10 cellular contexts compared by ENCODE assay signal in the genomic region with DNA sequence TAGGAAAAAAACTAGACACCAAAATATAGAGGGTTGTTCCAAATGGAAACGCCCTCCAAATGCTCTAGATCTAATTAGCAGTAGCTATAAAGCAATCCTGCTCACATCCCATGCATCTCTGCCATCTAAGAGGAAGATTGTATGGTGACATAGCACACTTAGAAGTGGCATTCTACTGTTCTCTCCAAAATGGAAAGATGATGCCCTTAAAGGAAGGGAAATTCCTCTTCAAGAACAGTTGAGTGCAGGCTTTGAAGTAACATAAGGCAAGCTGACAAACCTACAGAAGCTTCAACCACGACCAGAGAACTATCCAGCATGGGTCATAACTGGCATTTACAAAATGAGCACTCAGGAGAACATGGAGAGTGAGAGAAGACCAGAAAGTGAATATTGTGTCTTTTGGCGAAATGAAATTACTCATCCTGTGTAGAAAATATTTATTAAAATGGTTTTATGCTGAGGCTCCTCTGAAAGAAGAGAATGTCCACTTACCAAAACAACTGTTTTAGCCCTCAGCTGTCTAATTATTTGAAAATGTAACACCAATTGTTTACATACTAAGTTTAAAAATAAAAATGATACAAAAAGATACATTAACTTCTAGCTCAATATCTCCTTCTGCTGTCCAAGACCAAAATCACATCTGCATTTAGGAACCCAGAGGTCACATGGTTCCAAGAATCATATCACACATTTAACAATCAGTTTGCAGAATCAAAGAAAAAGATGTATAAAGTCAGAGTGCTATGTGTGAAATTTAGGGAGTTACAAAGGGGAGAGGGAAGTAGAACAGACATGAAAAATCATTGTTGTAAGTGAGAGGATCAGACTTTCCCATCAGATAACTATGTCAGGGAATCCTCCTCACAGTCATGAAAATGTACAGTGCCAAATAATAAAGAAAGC.
DNase-seq lines count a peak whose midpoint lies in the region; ATAC-seq and TF ChIP-seq lines count a peak whose summit lies in the region.
"Had no signal": no experiment of that assay in that cellular context is flagged by ENCODE, and none has a peak within 500 bp of the region (broad histone marks: within the 10 kb centered on the region; RNA-seq: fewer than 3 reads in every experiment).

No MANE protein-coding gene starts in this region.

- WGBS in psoas muscle, 3 donors: 54 to 65% (median 54%) methylated on average over 3 of the region's 3 CpGs

- TF ChIP-seq CTCF in Panc1 (IDR thresholded peaks at IDR 0.05) (peak; percentile 27; the same call in 1 of the 2 replicates), fibroblast of mammary gland (conservative IDR thresholded peaks at IDR 0.05; ENCODE audit: control insufficient read depth, insufficient read depth, low read depth, low read length) (peak; percentile 65), psoas muscle (IDR thresholded peaks at IDR 0.05) (peak; percentile 7)

- intact Hi-C loops in Panc1 (cut with micrococcal nuclease; ENCODE audit: unreplicated experiment) (no loop called here), psoas muscle (cut with DNase I) (no loop called here), posterior vena cava (cut with DNase I) (loop anchor here (5.0 to 10.0 kb wide), 2 partner anchors 150 to 153 kb away; no protein-coding TSS in a partner anchor)

- H3K4me1 ChIP-seq in Panc1 (ENCODE audit: control insufficient read depth, insufficient read depth, low read length) (no peaks in the 10 kb centered on the region), psoas muscle (no peaks in the 10 kb centered on the region)

- ATAC-seq in Panc1 (no peak), psoas muscle (no peak), HG02642 (IDR thresholded peaks at IDR 0.05; ENCODE audit: poor library complexity, unreplicated experiment) (no peak)
- no peak for ATAC-seq in activated CD4-positive, CD25-positive, alpha-beta regulatory T cell treated with anti-CD3 and anti-CD28 coated beads, Interleukin-2, amount 50 U/mL, for 24 hours

- CTCF ChIA-PET in Panc1 (lab: Charles Lee): no interaction called here

- DNase-seq in Ammon's horn (ENCODE audit: low spot score): peak; percentile 29
- no peak for DNase-seq in Panc1 (ENCODE audit: low read depth, low spot score)
- peak; percentile 83 for DNase-seq in fibroblast of mammary gland (ENCODE audit: low read depth)
- DNase-seq in psoas muscle: no peak
- no peak for DNase-seq in MG63
- DNase-seq in posterior vena cava (ENCODE audit: low spot score): no peak
- DNase-seq: activated CD4-positive, alpha-beta T cell treated with anti-CD3 and anti-CD28 coated beads for 4 hours; DMS153 had no signal

- H3K4me3 ChIP-seq in Panc1 (ENCODE audit: low read depth in 2 of 2, low read length in 2 of 2): no peak overlapping the region
- H3K4me3 ChIP-seq in fibroblast of mammary gland (ENCODE audit: control insufficient read depth, low read depth, low read length): no peak overlapping the region
- H3K4me3 ChIP-seq in psoas muscle: no peak overlapping the region
- no peak overlapping the region for H3K4me3 ChIP-seq in MG63

- H3K9me3 ChIP-seq in Panc1 (ENCODE audit: control insufficient read depth, insufficient read depth, low read depth, low read length) (no peaks in the 10 kb centered on the region), psoas muscle (no peaks in the 10 kb centered on the region), MG63 (no peaks in the 10 kb centered on the region; the same call in 1 of the 2 replicates)

- in situ Hi-C loops in Panc1 (cut with HindIII; ENCODE audit: low pct_unique_long_range_greater_than_20kb, low sequenced_read_pairs): no loop called here

- POLR2A ChIA-PET in Panc1 (lab: Charles Lee): no interaction called here

- BruUV-seq in Panc1 (replicated peaks; lab: Mats Ljungman, UMichigan): no TSS peak

- no peaks in the 10 kb centered on the region for H3K36me3 ChIP-seq in Panc1 (ENCODE audit: control insufficient read depth, insufficient read depth, low read length)
- no peaks in the 10 kb centered on the region for H3K36me3 ChIP-seq in psoas muscle (ENCODE audit: insufficient read depth in 1 of 2, low read depth in 1 of 2)
- H3K36me3 ChIP-seq in MG63: no peaks in the 10 kb centered on the region

- H3K27me3 ChIP-seq in Panc1 (ENCODE audit: control insufficient read depth, insufficient read depth, low read length) (no peaks in the 10 kb centered on the region), psoas muscle (ENCODE audit: insufficient read depth in 3 of 3, low read length in 2 of 3) (no peaks in the 10 kb centered on the region), MG63 (no peaks in the 10 kb centered on the region)

- H3K27ac ChIP-seq in Panc1 (ENCODE audit: low read length) (no peak overlapping the region), psoas muscle (peak overlapping the region; percentile 65)

Comparison
In these comparisons a context has a peak if more than half of its experiments do, and no peak if none do; other contexts are left out.
1. DNase-seq: peak in Ammon's horn (single experiment) and fibroblast of mammary gland (single experiment); none in Panc1 (single experiment), psoas muscle (0 of 2), MG63 (single experiment) and posterior vena cava (single experiment).
2. CTCF ChIP-seq: peak in every context shown above with its lines; median percentile 65 in fibroblast of mammary gland; 27 in Panc1; 7 in psoas muscle.
3. intact Hi-C loops: an anchor here in posterior vena cava (5.0 to 10.0 kb wide); none called in Panc1 and psoas muscle.